ENCODE assay signal across 1 cellular context in genomic region chr5:34179453-34180190, GRCh38.
TF ChIP-seq lines count a peak whose summit lies in the region.

No MANE protein-coding gene starts in this region.

TF ChIP-seq in HepG2, 621 proteins besides CTCF, POLR2A, EP300 and RAD21 (continued from another document):
- TF ChIP-seq ZNF513 (CRISPR knock-in tag; conservative IDR thresholded peaks at IDR 0.05) (0 out of 2 replicates have a peak, but pooled peaks have one; percentile 39), ZBTB14 (CRISPR knock-in tag; IDR thresholded peaks at IDR 0.05) (0 out of 2 replicates have a peak, but pooled peaks have one; percentile 14), ZNF629 (CRISPR knock-in tag; conservative IDR thresholded peaks at IDR 0.05) (peak; percentile 11; the same call in 1 of the 2 replicates), NFAT5 (CRISPR knock-in tag; IDR thresholded peaks at IDR 0.05) (peak; percentile 59), HOXD1 (CRISPR knock-in tag; IDR thresholded peaks at IDR 0.05) (0 out of 2 replicates have a peak, but pooled peaks have one; percentile 39), MYC (CRISPR knock-in tag; IDR thresholded peaks at IDR 0.05; ENCODE audit: borderline replicate concordance) (0 out of 2 replicates have a peak, but pooled peaks have one; percentile 24), ZNF160 (CRISPR knock-in tag; IDR thresholded peaks at IDR 0.05) (peak; percentile 73; the same call in 1 of the 2 replicates), ZNF275 (CRISPR knock-in tag; IDR thresholded peaks at IDR 0.05; ENCODE audit: borderline replicate concordance) (0 out of 2 replicates have a peak, but pooled peaks have one; percentile 30), ETS1 (CRISPR knock-in tag; IDR thresholded peaks at IDR 0.05) (0 out of 2 replicates have a peak, but pooled peaks have one; percentile 36), FOSL1 (CRISPR knock-in tag; IDR thresholded peaks at IDR 0.05; ENCODE audit: borderline replicate concordance) (0 out of 2 replicates have a peak, but pooled peaks have one; percentile 23), ZNF773 (CRISPR knock-in tag; IDR thresholded peaks at IDR 0.05; ENCODE audit: borderline replicate concordance) (peak; percentile 16; the same call in 1 of the 2 replicates), ZFP90 (CRISPR knock-in tag; IDR thresholded peaks at IDR 0.05; ENCODE audit: borderline replicate concordance) (peak; percentile 53; the same call in 1 of the 2 replicates), E2F1 (CRISPR knock-in tag; IDR thresholded peaks at IDR 0.05) (0 out of 2 replicates have a peak, but pooled peaks have one; percentile 29), ZNF720 (CRISPR knock-in tag; IDR thresholded peaks at IDR 0.05) (0 out of 2 replicates have a peak, but pooled peaks have one; percentile 44), SALL2 (CRISPR knock-in tag; IDR thresholded peaks at IDR 0.05) (peak; percentile 73; the same call in 1 of the 2 replicates), ZNF263 (CRISPR knock-in tag; IDR thresholded peaks at IDR 0.05) (0 out of 2 replicates have a peak, but pooled peaks have one; percentile 31), RFXAP (CRISPR knock-in tag; IDR thresholded peaks at IDR 0.05; ENCODE audit: borderline replicate concordance) (0 out of 2 replicates have a peak, but pooled peaks have one; percentile 28), GPN1 (CRISPR knock-in tag; IDR thresholded peaks at IDR 0.05; ENCODE audit: borderline replicate concordance) (0 out of 2 replicates have a peak, but pooled peaks have one; percentile 72), ATAD3A (CRISPR knock-in tag; IDR thresholded peaks at IDR 0.05) (peak; percentile 86; the same call in 1 of the 2 replicates), HOXA3 (CRISPR knock-in tag; IDR thresholded peaks at IDR 0.05) (0 out of 2 replicates have a peak, but pooled peaks have one; percentile 22)
TF ChIP-seq in HepG2: peak in this region for 21; not testable (repeated sequence) for 600.
